Comparison of ENCODE assay signal across 1 cellular context in the genomic region with DNA sequence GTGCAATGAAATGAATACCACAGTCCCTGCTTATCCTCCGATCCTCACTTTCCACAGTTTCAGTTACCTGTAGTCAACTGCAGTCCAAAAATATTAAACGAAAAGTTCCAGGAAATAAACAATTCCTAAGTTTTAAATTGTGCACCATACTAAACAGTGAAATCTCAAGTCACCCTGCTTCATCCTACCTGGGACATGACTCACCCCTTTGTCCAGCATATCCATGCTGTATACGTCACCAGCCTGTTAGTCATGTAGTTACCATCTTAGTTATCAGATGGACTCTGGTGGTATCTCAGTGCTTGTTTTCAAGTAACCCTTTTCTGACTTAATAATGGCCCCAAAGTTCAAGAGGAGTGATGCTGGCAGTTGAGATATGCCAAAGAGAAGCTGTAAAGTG.
TF ChIP-seq lines count a peak whose summit lies in the region.

No MANE protein-coding gene starts in this region.

TF ChIP-seq in K562, 482 proteins besides CTCF, POLR2A, EP300 and RAD21 (continued from another document):
- TF ChIP-seq NFE2 (IDR thresholded peaks at IDR 0.05; ENCODE audit: low read depth) (0 out of 2 replicates have a peak, but pooled peaks have one; percentile 21), FOSL1 (tag; conservative IDR thresholded peaks at IDR 0.05) (peak; percentile 81), SMARCA4 (IDR thresholded peaks at IDR 0.05) (0 out of 2 replicates have a peak, but pooled peaks have one; percentile 27)
